In genomic region chr1:206066479-206067171, GRCh38 we compare ENCODE assay signal across 11 cellular contexts. TPM values are rescaled to one million over a fixed set of nuclear protein-coding genes. Genes with fewer than 3 reads are reported as not detected.
A peak's percentile ranks its signal among the peaks of the same experiment; 100 is the strongest.
DNase-seq lines count a peak whose midpoint lies in the region; ATAC-seq and TF ChIP-seq lines count a peak whose summit lies in the region.
"Had no signal": no experiment of that assay in that cellular context is flagged by ENCODE, and none has a peak within 500 bp of the region (broad histone marks: within the 10 kb centered on the region; RNA-seq: fewer than 3 reads in every experiment).

No MANE protein-coding gene starts in this region.

- H3K36me3 ChIP-seq in ovary: no peaks in the 10 kb centered on the region

- no peaks in the 10 kb centered on the region for H3K36me3 Mint-ChIP-seq in activated CD8-positive, alpha-beta T cell treated with anti-CD3 and anti-CD28 coated beads, Interleukin-2, amount 10 ng/mL, durations not matched to agents 7 days and 5 days (ENCODE audit: low read depth)
- no peaks in the 10 kb centered on the region for H3K36me3 Mint-ChIP-seq in immature natural killer cell

- POLR2A ChIA-PET in activated CD8-positive, alpha-beta T cell treated with anti-CD3 and anti-CD28 coated beads, Interleukin-2, amount 10 ng/mL, durations not matched to agents 7 days and 5 days (lab: Charles Lee): no interaction called here

- CTCF ChIA-PET in activated CD8-positive, alpha-beta T cell treated with anti-CD3 and anti-CD28 coated beads, Interleukin-2, amount 10 ng/mL, durations not matched to agents 7 days and 5 days (lab: Charles Lee): no interaction called here

- no peak overlapping the region for H3K27ac ChIP-seq in ovary

- WGBS in ovary, 3 donors: 56 to 64% (median 61%) methylated on average over 6 of the region's 6 CpGs

- no peak for TF ChIP-seq POLR2A in ovary (IDR thresholded peaks at IDR 0.05)

- no peak overlapping the region for H3K27ac Mint-ChIP-seq in activated CD8-positive, alpha-beta T cell treated with anti-CD3 and anti-CD28 coated beads, Interleukin-2, amount 10 ng/mL, durations not matched to agents 7 days and 5 days
- H3K27ac Mint-ChIP-seq in immature natural killer cell: no peak overlapping the region

- peak; percentile 53 for DNase-seq in GM12864 (ENCODE audit: low read depth)
- peak; percentile 19 for DNase-seq in activated CD8-positive, alpha-beta T cell treated with anti-CD3 and anti-CD28 coated beads, Interleukin-2, amount 10 ng/mL, durations not matched to agents 7 days and 5 days
- no peak for DNase-seq in immature natural killer cell
- no peak for DNase-seq in ovary
- no peak for DNase-seq in activated CD8-positive, alpha-beta memory T cell treated with anti-CD3 and anti-CD28 coated beads for 24 hours
- DNase-seq: activated CD4-positive, alpha-beta T cell treated with anti-CD3 and anti-CD28 coated beads for 1 hour; NCI-H2081 had no signal

- H3K27me3 Mint-ChIP-seq in activated CD8-positive, alpha-beta T cell treated with anti-CD3 and anti-CD28 coated beads, Interleukin-2, amount 10 ng/mL, durations not matched to agents 7 days and 5 days (ENCODE audit: low read depth): peaks cover 24% of the 10 kb centered on the region
- peaks cover 1 to 6% (median 2%) of the 10 kb centered on the region in 3 donors for H3K27me3 Mint-ChIP-seq in immature natural killer cell (ENCODE audit: low read depth in 3 of 3)

- H3K4me3 ChIP-seq in GM12864 (ENCODE audit: low read depth, low read length): no peak overlapping the region
- no peak overlapping the region for H3K4me3 ChIP-seq in ovary

- ATAC-seq in GM19351 (IDR thresholded peaks at IDR 0.05; ENCODE audit: unreplicated experiment) (peak; percentile 85), HG03108 (IDR thresholded peaks at IDR 0.05; ENCODE audit: unreplicated experiment) (peak; percentile 88), HG03025 (IDR thresholded peaks at IDR 0.05; ENCODE audit: low FRiP score, unreplicated experiment) (no peak)
- ATAC-seq in activated CD8-positive, alpha-beta T cell treated with anti-CD3 and anti-CD28 coated beads, Interleukin-2, amount 10 ng/mL, durations not matched to agents 7 days and 5 days: peak; percentile 55

- no peaks in the 10 kb centered on the region for H3K27me3 ChIP-seq in ovary

- H3K4me3 Mint-ChIP-seq in activated CD8-positive, alpha-beta T cell treated with anti-CD3 and anti-CD28 coated beads, Interleukin-2, amount 10 ng/mL, durations not matched to agents 7 days and 5 days: no peak overlapping the region
- no peak overlapping the region for H3K4me3 Mint-ChIP-seq in immature natural killer cell

- no peak for TF ChIP-seq EP300 in ovary (IDR thresholded peaks at IDR 0.05)

- intact Hi-C loops in ovary (cut with DNase I): no loop called here

- no peaks in the 10 kb centered on the region for H3K9me3 Mint-ChIP-seq in activated CD8-positive, alpha-beta T cell treated with anti-CD3 and anti-CD28 coated beads, Interleukin-2, amount 10 ng/mL, durations not matched to agents 7 days and 5 days (ENCODE audit: insufficient read depth)
- no peaks in the 10 kb centered on the region for H3K9me3 Mint-ChIP-seq in immature natural killer cell

- TF ChIP-seq CTCF in GM12864 (IDR thresholded peaks at IDR 0.05; ENCODE audit: low read depth, low read length, missing control alignments) (no peak), ovary (IDR thresholded peaks at IDR 0.05) (no peak)

- H3K4me1 Mint-ChIP-seq in activated CD8-positive, alpha-beta T cell treated with anti-CD3 and anti-CD28 coated beads, Interleukin-2, amount 10 ng/mL, durations not matched to agents 7 days and 5 days (ENCODE audit: low read depth): peaks cover 7% of the 10 kb centered on the region
- H3K4me1 Mint-ChIP-seq in immature natural killer cell: no peaks in the 10 kb centered on the region

- no peaks in the 10 kb centered on the region for H3K9me3 ChIP-seq in ovary

- H3K4me1 ChIP-seq in ovary (ENCODE audit: insufficient read depth): no peaks in the 10 kb centered on the region

RNA-seq across cellular contexts. Expression of gene RHEX, which starts 13.7 kb away (rescaled TPM):
- total RNA-seq in activated CD8-positive, alpha-beta T cell treated with anti-CD3 and anti-CD28 coated beads, Interleukin-2, amount 10 ng/mL, durations not matched to agents 7 days and 5 days: not detected
- 1 to 10 TPM in 1 of 3 donors, not detected in 2; 1.0 TPM for polyA plus RNA-seq in immature natural killer cell
- 10 to 100 TPM in 1 of 7 donors, 1 to 10 TPM in 3, under 1 TPM in 2, not detected in 1; 0.15 to 13.3 (median 1.8) TPM for total RNA-seq in ovary
- 1 to 10 TPM in 1 of 2 donors, under 1 TPM in 1; 0.90 to 2.3 TPM for polyA plus RNA-seq in ovary
- total RNA-seq: mononuclear cell had no signal

RNA-seq across cellular contexts. Expression of gene CTSE, which starts 42.9 kb away (rescaled TPM):
- not detected for total RNA-seq in activated CD8-positive, alpha-beta T cell treated with anti-CD3 and anti-CD28 coated beads, Interleukin-2, amount 10 ng/mL, durations not matched to agents 7 days and 5 days
- polyA plus RNA-seq in immature natural killer cell (not detected), ovary (under 1 TPM in 1 of 2 donors, not detected in 1; 0.88 TPM)
- 1 to 10 TPM in 1 of 7 donors, under 1 TPM in 3, not detected in 3; 0.13 to 1.1 (median 0.70) TPM for total RNA-seq in ovary
- total RNA-seq: mononuclear cell had no signal

RNA-seq across cellular contexts. Expression of gene AVPR1B, which starts 50.6 kb away (rescaled TPM):
- not detected for total RNA-seq in activated CD8-positive, alpha-beta T cell treated with anti-CD3 and anti-CD28 coated beads, Interleukin-2, amount 10 ng/mL, durations not matched to agents 7 days and 5 days
- polyA plus RNA-seq in immature natural killer cell (not detected), ovary (not detected)
- total RNA-seq in ovary: not detected
- total RNA-seq: mononuclear cell had no signal

Comparison
In these comparisons a context has a peak if more than half of its experiments do, and no peak if none do; other contexts are left out.
1. DNase-seq: peak in GM12864 (single experiment) and activated CD8-positive, alpha-beta T cell treated with anti-CD3 and anti-CD28 coated beads, Interleukin-2, amount 10 ng/mL, durations not matched to agents 7 days and 5 days (single experiment); none in immature natural killer cell (0 of 3), ovary (0 of 5) and activated CD8-positive, alpha-beta memory T cell treated with anti-CD3 and anti-CD28 coated beads for 24 hours (single experiment).